ENCODE assay signal across 24 cellular contexts in genomic region chr14:73502017-73502619, GRCh38. TPM values are rescaled to one million over a fixed set of nuclear protein-coding genes. Genes with fewer than 3 reads are reported as not detected.
"Had no signal": no experiment of that assay in that cellular context is flagged by ENCODE, and none has a peak within 500 bp of the region (broad histone marks: within the 10 kb centered on the region; RNA-seq: fewer than 3 reads in every experiment).

No MANE protein-coding gene starts in this region.

- ATAC-seq: gastrocnemius medialis; naive thymus-derived CD4-positive, alpha-beta T cell had no signal

- H3K27me3 ChIP-seq: dorsolateral prefrontal cortex, gastrocnemius medialis, stomach, testis had no signal

- H3K27ac Mint-ChIP-seq: activated naive CD8-positive, alpha-beta T cell treated with anti-CD3 and anti-CD28 coated beads, Interleukin-2, amount 10 ng/mL, durations not matched to agents 7 days and 5 days; activated T-helper 2 cell treated with anti-CD3 and anti-CD28 coated beads, Interferon-gamma antibody, Interleukin-2, Interleukin-4, amounts not matched to agents 10 μg/mL and 5 μg/mL and 100 μg/mL, durations not matched to agents 14 hours and 24 hours and 36 hours; brain; type B pancreatic cell had no signal

- H3K4me1 ChIP-seq: gastrocnemius medialis, prostate gland, stomach, testis had no signal

- H3K4me3 Mint-ChIP-seq: activated naive CD8-positive, alpha-beta T cell treated with anti-CD3 and anti-CD28 coated beads, Interleukin-2, amount 10 ng/mL, durations not matched to agents 7 days and 5 days; brain; naive thymus-derived CD4-positive, alpha-beta T cell; type B pancreatic cell had no signal

- H3K36me3 ChIP-seq: prostate gland, WERI-Rb-1 had no signal

- DNase-seq: activated CD4-positive, alpha-beta T cell treated with anti-CD3 and anti-CD28 coated beads for 1 hour; activated naive CD4-positive, alpha-beta T cell treated with Interleukin-2 at 50 U/mL for 16 hours; activated naive CD8-positive, alpha-beta T cell treated with anti-CD3 and anti-CD28 coated beads, Interleukin-2, amount 10 ng/mL, durations not matched to agents 7 days and 5 days; activated T-cell treated with anti-CD3 and anti-CD28 coated beads for 4 hours; amygdala; caudate nucleus; dorsolateral prefrontal cortex; gastrocnemius medialis; head of caudate nucleus; kidney glomerular epithelial cell; mesendoderm; naive thymus-derived CD4-positive, alpha-beta T cell; right cardiac atrium; small intestine; stimulated activated CD4-positive, alpha-beta T cell treated with anti-CD3 and anti-CD28 coated beads, Interleukin-15, amount 100 ng/mL, for 24 hours; stimulated activated CD4-positive, alpha-beta T cell treated with anti-CD3 and anti-CD28 coated beads, Interleukin-2, amount 100 ng/mL, for 48 hours; stomach; T-helper 2 cell; testis; WERI-Rb-1 had no signal

- H3K9me3 ChIP-seq: gastrocnemius medialis, prostate gland, stomach, testis had no signal

- H3K27me3 Mint-ChIP-seq: activated naive CD8-positive, alpha-beta T cell treated with anti-CD3 and anti-CD28 coated beads, Interleukin-2, amount 10 ng/mL, durations not matched to agents 7 days and 5 days; brain; naive thymus-derived CD4-positive, alpha-beta T cell; type B pancreatic cell had no signal

- H3K4me3 ChIP-seq: dorsolateral prefrontal cortex, gastrocnemius medialis, prostate gland, stomach, testis had no signal

- H3K4me1 Mint-ChIP-seq: brain had no signal

- H3K9me3 Mint-ChIP-seq: activated naive CD8-positive, alpha-beta T cell treated with anti-CD3 and anti-CD28 coated beads, Interleukin-2, amount 10 ng/mL, durations not matched to agents 7 days and 5 days; activated T-helper 2 cell treated with anti-CD3 and anti-CD28 coated beads, Interferon-gamma antibody, Interleukin-2, Interleukin-4, amounts not matched to agents 10 μg/mL and 5 μg/mL and 100 μg/mL, durations not matched to agents 14 hours and 24 hours and 36 hours; brain; naive thymus-derived CD4-positive, alpha-beta T cell; type B pancreatic cell had no signal

- H3K27ac ChIP-seq: dorsolateral prefrontal cortex, gastrocnemius medialis, prostate gland, stomach, testis, WERI-Rb-1 had no signal

RNA-seq across cellular contexts. Expression of gene HEATR4, which starts 56.6 kb away (rescaled TPM):
- total RNA-seq: activated naive CD8-positive, alpha-beta T cell treated with anti-CD3 and anti-CD28 coated beads, Interleukin-2, amount 10 ng/mL, durations not matched to agents 7 days and 5 days; activated T-helper 2 cell treated with anti-CD3 and anti-CD28 coated beads, Interferon-gamma antibody, Interleukin-2, Interleukin-4, amounts not matched to agents 10 μg/mL and 5 μg/mL and 100 μg/mL, durations not matched to agents 14 hours and 24 hours and 36 hours had no signal
